ENCODE assay signal across 10 cellular contexts in the genomic region with DNA sequence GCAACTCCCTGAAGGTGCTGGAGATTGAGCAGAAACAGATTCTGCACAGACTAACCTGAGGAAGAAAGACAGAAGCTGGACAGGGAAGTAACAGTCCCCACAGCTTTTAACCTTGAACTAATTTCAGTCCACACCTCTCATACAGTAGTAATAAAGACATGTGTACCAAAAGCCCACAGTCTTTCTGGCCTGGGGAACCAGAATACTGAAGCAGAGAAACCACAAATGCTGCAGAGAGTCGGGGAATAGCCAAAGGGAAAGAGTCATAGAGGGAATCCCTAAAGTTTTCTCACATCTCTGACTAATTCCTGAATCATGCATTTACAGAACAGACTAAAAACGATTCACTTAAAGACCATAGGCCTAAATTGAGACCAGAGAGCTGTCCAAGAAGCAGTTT.
DNase-seq lines count a peak whose midpoint lies in the region; ATAC-seq and TF ChIP-seq lines count a peak whose summit lies in the region.
"Had no signal": no experiment of that assay in that cellular context is flagged by ENCODE, and none has a peak within 500 bp of the region (broad histone marks: within the 10 kb centered on the region; RNA-seq: fewer than 3 reads in every experiment).

No MANE protein-coding gene starts in this region.

- no peaks in the 10 kb centered on the region for H3K4me1 Mint-ChIP-seq in mesothelial cell of epicardium
- H3K4me1 Mint-ChIP-seq: naive B cell had no signal

- H3K27ac Mint-ChIP-seq in mesothelial cell of epicardium: no peak overlapping the region
- H3K27ac Mint-ChIP-seq: naive B cell had no signal

- H3K27me3 Mint-ChIP-seq in mesothelial cell of epicardium (ENCODE audit: low read depth): no peaks in the 10 kb centered on the region

- no peak for TF ChIP-seq CTCF in mesothelial cell of epicardium (IDR thresholded peaks at IDR 0.05; ENCODE audit: unreplicated experiment)

- no peaks in the 10 kb centered on the region for H3K36me3 Mint-ChIP-seq in mesothelial cell of epicardium
- H3K36me3 Mint-ChIP-seq: naive B cell had no signal

- H3K27me3 ChIP-seq in neuron (ENCODE audit: insufficient read depth, low read length): no peaks in the 10 kb centered on the region

- no peaks in the 10 kb centered on the region for H3K9me3 ChIP-seq in neuron (ENCODE audit: low read length)

- no peaks in the 10 kb centered on the region for H3K36me3 ChIP-seq in neuron (ENCODE audit: insufficient read depth, low read length)

- no peak overlapping the region for H3K4me3 ChIP-seq in neuron (ENCODE audit: low read length)

- peak; percentile 75 for ATAC-seq in GM18858 (IDR thresholded peaks at IDR 0.05; ENCODE audit: unreplicated experiment)
- ATAC-seq in HG02884 (IDR thresholded peaks at IDR 0.05; ENCODE audit: unreplicated experiment): peak; percentile 57
- no peak for ATAC-seq in GM21367 (IDR thresholded peaks at IDR 0.05; ENCODE audit: unreplicated experiment)
- no peak for ATAC-seq in GM19328 (IDR thresholded peaks at IDR 0.05; ENCODE audit: unreplicated experiment)

- DNase-seq in amniotic epithelial cell (ENCODE audit: low read depth) (peak; percentile 78), pons (ENCODE audit: low spot score) (no peak), mesothelial cell of epicardium (ENCODE audit: low spot score in 2 of 2, unreplicated experiment in 2 of 2) (no peak)
- DNase-seq: naive B cell, SHP77 treated with DMSO at 0.1 percent for 48 hours had no signal

- peak overlapping the region; percentile 17 for H2AFZ ChIP-seq in neuron (ENCODE audit: low read depth, low read length)

- H3K4me1 ChIP-seq in neuron (ENCODE audit: insufficient read depth, low read length): no peaks in the 10 kb centered on the region

- H3K4me3 Mint-ChIP-seq in mesothelial cell of epicardium: no peak overlapping the region
- H3K4me3 Mint-ChIP-seq: naive B cell had no signal

- H3K9me3 Mint-ChIP-seq in mesothelial cell of epicardium: peaks cover 9% of the 10 kb centered on the region

Comparison
In these comparisons a context has a peak if more than half of its experiments do, and no peak if none do; other contexts are left out.
1. ATAC-seq: peak in GM18858 (single experiment) and HG02884 (single experiment); none in GM21367 (single experiment) and GM19328 (single experiment).